ENCODE assay signal across 7 cellular contexts in the genomic region with DNA sequence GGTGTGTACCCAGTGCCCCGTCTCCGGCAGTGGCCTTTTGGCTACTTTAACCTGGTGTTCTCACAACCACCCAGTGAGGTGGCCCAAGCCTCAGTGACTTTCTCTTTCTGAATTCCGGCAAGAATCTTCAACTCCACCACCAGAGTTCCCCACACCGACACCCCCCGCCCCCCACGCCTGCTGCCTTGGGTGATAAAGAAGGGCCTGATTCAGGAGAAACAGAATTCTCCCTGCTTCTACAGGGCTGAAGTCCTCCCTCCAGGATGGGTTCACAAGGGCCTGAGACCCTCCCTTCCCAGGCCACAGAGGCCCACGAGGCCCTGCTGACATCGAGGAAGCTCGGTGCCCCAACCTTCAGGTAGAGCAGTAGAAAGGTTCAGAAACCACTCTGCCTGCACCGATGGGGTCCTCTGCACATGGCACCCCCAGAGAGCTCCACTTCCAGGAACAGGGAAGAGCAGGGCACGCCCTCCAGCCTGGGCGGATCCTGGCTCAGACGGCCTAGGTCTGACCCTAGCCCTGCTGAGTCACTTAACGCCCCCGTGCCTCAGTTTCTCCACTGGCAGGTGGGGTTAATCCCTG. TPM values are rescaled to one million over a fixed set of nuclear protein-coding genes. Genes with fewer than 3 reads are reported as not detected.
A peak's percentile ranks its signal among the peaks of the same experiment; 100 is the strongest.
DNase-seq lines count a peak whose midpoint lies in the region; ATAC-seq and TF ChIP-seq lines count a peak whose summit lies in the region.

No MANE protein-coding gene starts in this region.

- 10 to 14% methylated on average over 15 of the region's 15 CpGs for WGBS in esophagus, 2 donors

- H3K4me1 ChIP-seq in esophagus (ENCODE audit: control insufficient read depth in 2 of 2, insufficient read depth in 2 of 2, low read length in 1 of 2) = peaks cover 2 to 23% of the 10 kb centered on the region in 2 donors
- H3K4me1 ChIP-seq in gastrocnemius medialis = peaks cover 25 to 63% of the 10 kb centered on the region in 2 donors

- no peaks in the 10 kb centered on the region; the same call in 1 of the 2 replicates for H3K27me3 ChIP-seq in H7 (ENCODE audit: control insufficient read depth, insufficient read depth, low read length)
- no peaks in the 10 kb centered on the region for H3K27me3 ChIP-seq in esophagus (ENCODE audit: control insufficient read depth in 1 of 2, insufficient read depth in 2 of 2, low read length in 2 of 2)
- no peaks in the 10 kb centered on the region for H3K27me3 ChIP-seq in gastrocnemius medialis

- in situ Hi-C loops in gastrocnemius medialis (cut with MboI; ENCODE audit: low sequenced_read_pairs in 4 of 4) = loop anchor here in 1 of 4 donors (5.0 kb wide), 1 partner anchor 60 kb away; a partner anchor contains a TSS

- H3K9me3 ChIP-seq in esophagus (ENCODE audit: control insufficient read depth in 2 of 2, insufficient read depth in 1 of 2, low read depth in 1 of 2, low read length in 1 of 2) (no peaks in the 10 kb centered on the region), gastrocnemius medialis (no peaks in the 10 kb centered on the region)

- ATAC-seq in gastrocnemius medialis (no peak), GM19455 (IDR thresholded peaks at IDR 0.05; ENCODE audit: unreplicated experiment) (no peak)

- no peak for DNase-seq in H7
- peak; percentile 51 for DNase-seq in RKO (ENCODE audit: low spot score)
- DNase-seq in gastrocnemius medialis = no peak
- DNase-seq in UCSD-AML1 (lab: John Stamatoyannopoulos, UW; ENCODE audit: unreplicated experiment) = no peak
- DNase-seq in head of caudate nucleus = no peak

- peak overlapping the region; percentile 97 for H3K4me3 ChIP-seq in H7 (ENCODE audit: insufficient read depth, low read depth, low read length)
- peak overlapping the region; percentile 82 to 93 for H3K4me3 ChIP-seq in esophagus (ENCODE audit: low read depth in 1 of 2, low read length in 2 of 2)
- H3K4me3 ChIP-seq in gastrocnemius medialis = peak overlapping the region; percentile 89 to 92 (median 92)

- H3K27ac ChIP-seq in esophagus (ENCODE audit: low read depth in 2 of 2, low read length in 1 of 2) (peak overlapping the region; percentile 32 to 78), gastrocnemius medialis (peak overlapping the region in 3 of 4 donors; percentile 79 to 86 (median 79))

- H3K36me3 ChIP-seq in H7 (replicated peaks; ENCODE audit: control insufficient read depth, insufficient read depth, low read length) (peaks cover 2% of the 10 kb centered on the region), esophagus (ENCODE audit: control insufficient read depth in 2 of 2, insufficient read depth in 2 of 2, low read length in 1 of 2) (peaks cover 0 to 7% of the 10 kb centered on the region in 2 donors), gastrocnemius medialis (no peaks in the 10 kb centered on the region)

- TF ChIP-seq CTCF in gastrocnemius medialis (IDR thresholded peaks at IDR 0.05 in 4 of 5, conservative IDR thresholded peaks at IDR 0.05 in 1 of 5) = no peak

- TF ChIP-seq POLR2A in gastrocnemius medialis (IDR thresholded peaks at IDR 0.05) = no peak

- intact Hi-C loops in gastrocnemius medialis (cut with DNase I; ENCODE audit: low total_unique reads) (loop anchor here (1.0 kb wide), 1 partner anchor 63 kb away; no protein-coding TSS in a partner anchor), head of caudate nucleus (cut with DNase I) (loop anchor here (5.0 kb wide), 2 partner anchors 45 to 60 kb away; a partner anchor contains a TSS)

RNA-seq across cellular contexts. Expression of a gene that starts 0.9 kb away (rescaled TPM):
- total RNA-seq in H7 (2014; rRNA removed; shearing (Covaris generic)) = 171 and 247 TPM in 2 replicates
- polyA plus RNA-seq in esophagus = 100 to 1,000 TPM in 1 of 2 donors, 10 to 100 TPM in 1; 86.8 to 117 TPM
- 10 to 100 TPM; 41.2 to 62.7 (median 57.0) TPM for total RNA-seq in gastrocnemius medialis

RNA-seq across cellular contexts. Expression of a gene that starts 1.3 kb away (rescaled TPM):
- 45.2 and 46.5 TPM in 2 replicates for total RNA-seq in H7 (2014; rRNA removed; shearing (Covaris generic))
- polyA plus RNA-seq in esophagus = 10 to 100 TPM; 10.6 to 17.2 TPM
- total RNA-seq in gastrocnemius medialis = 1 to 10 TPM; 1.1 to 5.0 (median 3.8) TPM

RNA-seq across cellular contexts. Expression of a gene that starts 9.7 kb away (rescaled TPM):
- 155 and 175 TPM in 2 replicates for total RNA-seq in H7 (2014; rRNA removed; shearing (Covaris generic))
- 1 to 10 TPM; 7.1 to 9.6 TPM for polyA plus RNA-seq in esophagus
- 1 to 10 TPM in 1 of 4 donors, under 1 TPM in 1, not detected in 2; 0.42 to 2.0 TPM for total RNA-seq in gastrocnemius medialis

RNA-seq across cellular contexts. Expression of a gene that starts 15.7 kb away (rescaled TPM):
- 72.7 and 110 TPM in 2 replicates for total RNA-seq in H7 (2014; rRNA removed; shearing (Covaris generic))
- 100 to 1,000 TPM; 136 to 145 TPM for polyA plus RNA-seq in esophagus
- 100 to 1,000 TPM; 130 to 296 (median 223) TPM for total RNA-seq in gastrocnemius medialis

RNA-seq across cellular contexts. Expression of a gene that starts 29.8 kb away (rescaled TPM):
- 43.0 and 50.8 TPM in 2 replicates for total RNA-seq in H7 (2014; rRNA removed; shearing (Covaris generic))
- 10 to 100 TPM; 27.4 to 36.4 TPM for polyA plus RNA-seq in esophagus
- total RNA-seq in gastrocnemius medialis = 10 to 100 TPM; 29.6 to 64.9 (median 49.1) TPM

Comparison
In these comparisons a context has a peak if more than half of its experiments do, and no peak if none do; other contexts are left out.
1. RNA of a gene that starts 9.7 kb away (total RNA-seq): 155 to 175 TPM in H7; 0.42 to 2.0 TPM in gastrocnemius medialis; every median in the first group is over 10 times any median in the second.
2. Peak in every context shown above with its lines, with median percentiles within 50 percentile points of each other: H3K4me3 ChIP-seq.